In the genomic region with DNA sequence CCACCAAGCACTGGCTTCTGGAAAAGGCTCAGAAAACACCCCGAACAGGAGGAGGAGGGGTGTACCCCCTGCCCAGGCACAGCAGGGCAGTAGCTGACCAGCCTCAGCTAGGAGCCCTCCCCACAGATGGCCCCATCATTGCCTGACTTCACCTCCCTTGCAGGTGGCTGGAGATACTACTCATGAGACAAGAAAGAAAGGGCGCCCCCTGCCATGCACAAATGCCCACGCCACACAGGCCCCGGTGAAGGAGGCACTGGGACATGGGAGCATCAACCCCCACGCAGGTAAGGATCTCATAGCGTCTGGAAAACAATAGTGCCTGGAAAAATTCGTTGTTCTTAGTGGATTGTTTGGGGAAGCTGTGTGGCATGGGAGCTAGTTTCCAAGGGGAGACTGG, we compare ENCODE assay signal across 18 cellular contexts.
DNase-seq lines count a peak whose midpoint lies in the region; ATAC-seq, FAIRE-seq and TF ChIP-seq lines count a peak whose summit lies in the region.
"Had no signal": no experiment of that assay in that cellular context is flagged by ENCODE, and none has a peak within 500 bp of the region (broad histone marks: within the 10 kb centered on the region; RNA-seq: fewer than 3 reads in every experiment).

No MANE protein-coding gene starts in this region.

- H3K56ac ChIP-seq in H1 (replicated peaks; ENCODE audit: insufficient read length, low read depth, low read length) = no peak overlapping the region

- H3K79me1 ChIP-seq in H1 (ENCODE audit: low read depth, low read length) = no peaks in the 10 kb centered on the region

- no peaks in the 10 kb centered on the region for H3K9me3 ChIP-seq in H1 (ENCODE audit: insufficient read depth in 2 of 2, low read depth in 1 of 2, low read length in 1 of 2)
- no peaks in the 10 kb centered on the region for H3K9me3 ChIP-seq in transverse colon
- H3K9me3 ChIP-seq: ovary had no signal

- no peaks in the 10 kb centered on the region for H3K36me3 Mint-ChIP-seq in activated CD8-positive, alpha-beta T cell treated with anti-CD3 and anti-CD28 coated beads for 36 hours (ENCODE audit: low read depth)
- H3K36me3 Mint-ChIP-seq in activated CD8-positive, alpha-beta T cell treated with anti-CD3 and anti-CD28 coated beads, Interleukin-2, amount 10 ng/mL, durations not matched to agents 7 days and 5 days (ENCODE audit: low read depth) = no peaks in the 10 kb centered on the region
- H3K36me3 Mint-ChIP-seq: activated CD8-positive, alpha-beta memory T cell treated with anti-CD3 and anti-CD28 coated beads, Interleukin-2, amount 10 ng/mL, durations not matched to agents 7 days and 5 days; brain had no signal

- H2AFZ ChIP-seq in H1 (ENCODE audit: low read length) = no peak overlapping the region

- H3K27me3 ChIP-seq in H1 (replicated peaks in 1 of 4; ENCODE audit: control insufficient read depth in 3 of 4, extremely low read depth in 1 of 4, insufficient read depth in 3 of 4, low read length in 3 of 4) (no peaks in the 10 kb centered on the region; a peak in 2 of 7 replicates), transverse colon (no peaks in the 10 kb centered on the region)
- H3K27me3 ChIP-seq: ovary had no signal

- no peaks in the 10 kb centered on the region for H3K23me2 ChIP-seq in H1 (ENCODE audit: low read depth, low read length)

- peak; percentile 35 to 45; a peak in 3 of 4 replicates for TF ChIP-seq RAD21 in H1 (IDR thresholded peaks at IDR 0.05 in 1 of 2, conservative IDR thresholded peaks at IDR 0.05 in 1 of 2; ENCODE audit: low read depth in 2 of 2, low read length in 2 of 2)

- no peak overlapping the region for H4K91ac ChIP-seq in H1 (replicated peaks; ENCODE audit: insufficient read length, low read length)

- H4K8ac ChIP-seq in H1 (ENCODE audit: extremely low read depth, insufficient read depth, low read length) = no peak overlapping the region

- H3K79me2 ChIP-seq in H1 (ENCODE audit: control insufficient read depth in 1 of 2, insufficient read depth in 2 of 2, low read length in 2 of 2) = no peaks in the 10 kb centered on the region

- no peak overlapping the region for H3K4me3 Mint-ChIP-seq in activated CD8-positive, alpha-beta T cell treated with anti-CD3 and anti-CD28 coated beads for 36 hours
- no peak overlapping the region for H3K4me3 Mint-ChIP-seq in activated CD8-positive, alpha-beta T cell treated with anti-CD3 and anti-CD28 coated beads, Interleukin-2, amount 10 ng/mL, durations not matched to agents 7 days and 5 days
- H3K4me3 Mint-ChIP-seq: activated CD8-positive, alpha-beta memory T cell treated with anti-CD3 and anti-CD28 coated beads, Interleukin-2, amount 10 ng/mL, durations not matched to agents 7 days and 5 days; brain had no signal

- no peak overlapping the region for H3K27ac Mint-ChIP-seq in activated CD8-positive, alpha-beta T cell treated with anti-CD3 and anti-CD28 coated beads for 36 hours
- no peak overlapping the region for H3K27ac Mint-ChIP-seq in activated CD8-positive, alpha-beta T cell treated with anti-CD3 and anti-CD28 coated beads, Interleukin-2, amount 10 ng/mL, durations not matched to agents 7 days and 5 days
- H3K27ac Mint-ChIP-seq: activated CD8-positive, alpha-beta memory T cell treated with anti-CD3 and anti-CD28 coated beads, Interleukin-2, amount 10 ng/mL, durations not matched to agents 7 days and 5 days; brain had no signal

- TF ChIP-seq POLR2A in H1 (IDR thresholded peaks at IDR 0.05; ENCODE audit: control extremely low read depth in 1 of 2, low read depth in 2 of 2, low read length in 2 of 2) = no peak
- TF ChIP-seq POLR2A in transverse colon (IDR thresholded peaks at IDR 0.05) = no peak
- no peak for TF ChIP-seq POLR2A in GM12892 (IDR thresholded peaks at IDR 0.05; ENCODE audit: low read depth, low read length)

- H4K20me1 ChIP-seq in H1 (replicated peaks in 1 of 2; ENCODE audit: control insufficient read depth in 1 of 2, insufficient read depth in 2 of 2, low read length in 2 of 2) = no peaks in the 10 kb centered on the region

- H3K4me2 ChIP-seq in H1 (ENCODE audit: insufficient read depth in 1 of 2, low read depth in 2 of 2, low read length in 2 of 2) = no peak overlapping the region

- H3K18ac ChIP-seq in H1 (ENCODE audit: extremely low read depth, low read length) = no peak overlapping the region

- H3K4me1 Mint-ChIP-seq in activated CD8-positive, alpha-beta T cell treated with anti-CD3 and anti-CD28 coated beads for 36 hours (ENCODE audit: low read depth) = no peaks in the 10 kb centered on the region
- H3K4me1 Mint-ChIP-seq in activated CD8-positive, alpha-beta T cell treated with anti-CD3 and anti-CD28 coated beads, Interleukin-2, amount 10 ng/mL, durations not matched to agents 7 days and 5 days (ENCODE audit: low read depth) = no peaks in the 10 kb centered on the region
- H3K4me1 Mint-ChIP-seq: activated CD8-positive, alpha-beta memory T cell treated with anti-CD3 and anti-CD28 coated beads, Interleukin-2, amount 10 ng/mL, durations not matched to agents 7 days and 5 days had no signal

- no peak overlapping the region for H2BK20ac ChIP-seq in H1 (ENCODE audit: low read length)

- no peak overlapping the region for H3K4ac ChIP-seq in H1 (replicated peaks; ENCODE audit: insufficient read length, low read depth, low read length)

- no peak overlapping the region for H2BK15ac ChIP-seq in H1 (ENCODE audit: low read length)

- H3K9ac ChIP-seq in H1 (replicated peaks in 1 of 4; ENCODE audit: extremely low read depth in 1 of 4, low read depth in 3 of 4, low read length in 3 of 4) = no peak overlapping the region

- no peaks in the 10 kb centered on the region for H3K9me3 Mint-ChIP-seq in activated CD8-positive, alpha-beta T cell treated with anti-CD3 and anti-CD28 coated beads for 36 hours
- H3K9me3 Mint-ChIP-seq in activated CD8-positive, alpha-beta T cell treated with anti-CD3 and anti-CD28 coated beads, Interleukin-2, amount 10 ng/mL, durations not matched to agents 7 days and 5 days (ENCODE audit: insufficient read depth) = no peaks in the 10 kb centered on the region

- H3K27ac ChIP-seq in H1 (ENCODE audit: low read depth, low read length) (no peak overlapping the region), transverse colon (no peak overlapping the region)
- H3K27ac ChIP-seq: ovary had no signal

- TF ChIP-seq CTCF in activated CD8-positive, alpha-beta T cell treated with anti-CD3 and anti-CD28 coated beads for 36 hours (IDR thresholded peaks at IDR 0.05) = no peak
- TF ChIP-seq CTCF in H1 (IDR thresholded peaks at IDR 0.05; ENCODE audit: control extremely low read depth in 1 of 3, insufficient read depth in 1 of 3, low read depth in 1 of 3, low read length in 3 of 3) (peak; percentile 49 to 67 (median 53)), transverse colon (IDR thresholded peaks at IDR 0.05) (peak in 2 of 5 experiments; percentile 14 to 16)

- no peak for FAIRE-seq in H1 (lab: Jason Lieb, UNC)
- no peak for FAIRE-seq in GM12892 (lab: Jason Lieb, UNC)

- no peak for ATAC-seq in activated CD8-positive, alpha-beta T cell treated with anti-CD3 and anti-CD28 coated beads for 36 hours
- no peak for ATAC-seq in activated CD8-positive, alpha-beta T cell treated with anti-CD3 and anti-CD28 coated beads, Interleukin-2, amount 10 ng/mL, durations not matched to agents 7 days and 5 days
- ATAC-seq in HG02642 (IDR thresholded peaks at IDR 0.05; ENCODE audit: poor library complexity, unreplicated experiment) = no peak
- ATAC-seq: activated CD8-positive, alpha-beta memory T cell treated with anti-CD3 and anti-CD28 coated beads, Interleukin-2, amount 10 ng/mL, durations not matched to agents 7 days and 5 days had no signal

- CTCF ChIA-PET in activated CD8-positive, alpha-beta T cell treated with anti-CD3 and anti-CD28 coated beads for 36 hours (lab: Charles Lee) = no interaction called here
- CTCF ChIA-PET in activated CD8-positive, alpha-beta T cell treated with anti-CD3 and anti-CD28 coated beads, Interleukin-2, amount 10 ng/mL, durations not matched to agents 7 days and 5 days (lab: Charles Lee) = no interaction called here
- CTCF ChIA-PET in H1 (lab: Charles Lee; ENCODE audit: partially characterized antibody) = interaction anchor here (0.6 to 5.1 kb wide), 22 partner anchors 8 to 362 kb away, joined by 3 to 37 read pairs (median 4); no protein-coding TSS in a partner anchor

- no peak overlapping the region for H2BK5ac ChIP-seq in H1 (ENCODE audit: low read depth, low read length)

- H2BK12ac ChIP-seq in H1 (ENCODE audit: low read depth, low read length) = no peak overlapping the region

- no peak overlapping the region for H4K5ac ChIP-seq in H1 (ENCODE audit: insufficient read length, low read depth, low read length)

- DNase-seq in activated CD8-positive, alpha-beta T cell treated with anti-CD3 and anti-CD28 coated beads for 36 hours = peak; percentile 10
- no peak for DNase-seq in activated CD8-positive, alpha-beta T cell treated with anti-CD3 and anti-CD28 coated beads, Interleukin-2, amount 10 ng/mL, durations not matched to agents 7 days and 5 days
- DNase-seq in NCI-H69 (lab: John Stamatoyannopoulos, UW) (peak; percentile 11), H1 (ENCODE audit: low read depth in 1 of 2, low spot score in 2 of 2) (peak in 1 of 2 experiments; percentile 68), transverse colon (peak; percentile 12), HCEC 1CT (no peak), GM12892 (ENCODE audit: insufficient read length) (no peak)
- DNase-seq: activated CD8-positive, alpha-beta memory T cell treated with anti-CD3 and anti-CD28 coated beads, Interleukin-2, amount 10 ng/mL, durations not matched to agents 7 days and 5 days; activated naive CD4-positive, alpha-beta T cell treated with Interleukin-2 at 50 U/mL for 16 hours; IMR-90; islet precursor cell; NCI-H1436; NCI-H524 treated with DMSO at 0.1 percent for 48 hours; ovary; SIG-M5; stimulated activated CD4-positive, alpha-beta T cell treated with anti-CD3 and anti-CD28 coated beads, Interleukin-15, amount 100 ng/mL, for 24 hours had no signal

- no peaks in the 10 kb centered on the region for H3K36me3 ChIP-seq in H1 (ENCODE audit: control insufficient read depth in 2 of 4, insufficient read depth in 4 of 4, low read length in 3 of 4)
- no peaks in the 10 kb centered on the region for H3K36me3 ChIP-seq in transverse colon
- H3K36me3 ChIP-seq: ovary had no signal

- H3K4me3 ChIP-seq in H1 (ENCODE audit: extremely low read depth in 1 of 4, insufficient read depth in 2 of 4, low read depth in 3 of 4, low read length in 4 of 4) (no peak overlapping the region), transverse colon (no peak overlapping the region)
- H3K4me3 ChIP-seq: ovary had no signal

- POLR2A ChIA-PET in activated CD8-positive, alpha-beta T cell treated with anti-CD3 and anti-CD28 coated beads for 36 hours (lab: Charles Lee) = no interaction called here
- POLR2A ChIA-PET in activated CD8-positive, alpha-beta T cell treated with anti-CD3 and anti-CD28 coated beads, Interleukin-2, amount 10 ng/mL, durations not matched to agents 7 days and 5 days (lab: Charles Lee) = no interaction called here
- POLR2A ChIA-PET in H1 (lab: Charles Lee; ENCODE audit: partially characterized antibody) = interaction anchor here (4.1 kb wide), 1 partner anchor 30 kb away, joined by 14 read pairs; no protein-coding TSS in a partner anchor

- H2AK5ac ChIP-seq in H1 (ENCODE audit: low read depth, low read length) = no peak overlapping the region

- intact Hi-C loops in activated CD8-positive, alpha-beta T cell treated with anti-CD3 and anti-CD28 coated beads for 36 hours (cut with micrococcal nuclease) = no loop called here
- intact Hi-C loops in transverse colon (cut with DNase I; ENCODE audit: low total_unique reads) = no loop called here

- no peak overlapping the region for H2BK120ac ChIP-seq in H1 (replicated peaks; ENCODE audit: low read depth, low read length)

- in situ Hi-C loops in transverse colon (cut with MboI; ENCODE audit: low pct_ligation_motif_present in 1 of 4, low pct_unique_long_range_greater_than_20kb in 1 of 4, low sequenced_read_pairs in 3 of 4) = no loop called here

- no peaks in the 10 kb centered on the region for H3K4me1 ChIP-seq in H1 (replicated peaks in 1 of 4; ENCODE audit: control insufficient read depth in 3 of 4, insufficient read depth in 4 of 4, low read length in 3 of 4)
- no peaks in the 10 kb centered on the region for H3K4me1 ChIP-seq in transverse colon

- no peak for TF ChIP-seq EP300 in H1 (IDR thresholded peaks at IDR 0.05; ENCODE audit: borderline replicate concordance in 1 of 2, low read depth in 2 of 2, low read length in 2 of 2)
- no peak for TF ChIP-seq EP300 in transverse colon (IDR thresholded peaks at IDR 0.05; ENCODE audit: low read depth)

- no peak overlapping the region for H3K14ac ChIP-seq in H1 (ENCODE audit: insufficient read length)

- 62% methylated on average over 7 of the region's 7 CpGs; no CpG with 5 or more reads in 1 of the 2 experiments for WGBS in H1 (ENCODE audit: extremely low coverage in 1 of 2, insufficient coverage in 1 of 2, insufficient read length in 1 of 2, insufficient replicate concordance in 2 of 2, low coverage in 1 of 2, low lambda C conversion rate in 2 of 2, missing lambda C conversion rate in 1 of 2), 2 experiments
- 68% methylated on average over 7 of the region's 7 CpGs; no CpG with 5 or more reads in 1 of the 2 donors for WGBS in transverse colon (ENCODE audit: low coverage in 1 of 2), 2 donors

- H3K27me3 Mint-ChIP-seq in activated CD8-positive, alpha-beta T cell treated with anti-CD3 and anti-CD28 coated beads for 36 hours = no peaks in the 10 kb centered on the region
- no peaks in the 10 kb centered on the region for H3K27me3 Mint-ChIP-seq in activated CD8-positive, alpha-beta T cell treated with anti-CD3 and anti-CD28 coated beads, Interleukin-2, amount 10 ng/mL, durations not matched to agents 7 days and 5 days (ENCODE audit: low read depth)
- H3K27me3 Mint-ChIP-seq: activated CD8-positive, alpha-beta memory T cell treated with anti-CD3 and anti-CD28 coated beads, Interleukin-2, amount 10 ng/mL, durations not matched to agents 7 days and 5 days had no signal

- H3K23ac ChIP-seq in H1 (ENCODE audit: insufficient read length) = no peak overlapping the region

Comparison
In these comparisons a context has a peak if more than half of its experiments do, and no peak if none do; other contexts are left out.
1. DNase-seq: peak in activated CD8-positive, alpha-beta T cell treated with anti-CD3 and anti-CD28 coated beads for 36 hours (single experiment), NCI-H69 (single experiment) and transverse colon (single experiment); none in activated CD8-positive, alpha-beta T cell treated with anti-CD3 and anti-CD28 coated beads, Interleukin-2, amount 10 ng/mL, durations not matched to agents 7 days and 5 days (single experiment), HCEC 1CT (single experiment) and GM12892 (single experiment).